In genomic region chr11:47714554-47715081, GRCh38 we compare ENCODE assay signal across 8 cellular contexts. TPM values are rescaled to one million over a fixed set of nuclear protein-coding genes. Genes with fewer than 3 reads are reported as not detected.
DNase-seq lines count a peak whose midpoint lies in the region; ATAC-seq and TF ChIP-seq lines count a peak whose summit lies in the region.

No MANE protein-coding gene starts in this region.

- H3K4me3 ChIP-seq in fibroblast of the aortic adventitia (ENCODE audit: low read depth, low read length): peak overlapping the region; percentile 84

- H3K36me3 Mint-ChIP-seq in activated CD4-positive, alpha-beta memory T cell treated with anti-CD3 and anti-CD28 coated beads for 36 hours: peaks cover 12% of the 10 kb centered on the region
- peaks cover 21% of the 10 kb centered on the region for H3K36me3 Mint-ChIP-seq in osteocyte (ENCODE audit: unreplicated experiment)

- H3K4me1 Mint-ChIP-seq in activated CD4-positive, alpha-beta memory T cell treated with anti-CD3 and anti-CD28 coated beads for 36 hours (ENCODE audit: low read depth): peaks cover 21% of the 10 kb centered on the region
- H3K4me1 Mint-ChIP-seq in osteocyte (ENCODE audit: unreplicated experiment): peaks cover 6% of the 10 kb centered on the region

- no peak for TF ChIP-seq CTCF in fibroblast of the aortic adventitia (IDR thresholded peaks at IDR 0.05; ENCODE audit: insufficient read depth, low read length)
- no peak for TF ChIP-seq CTCF in osteocyte (IDR thresholded peaks at IDR 0.05)

- peak overlapping the region; percentile 76 for H3K27ac ChIP-seq in KOPT-K1 (ENCODE audit: low read depth, low read length, poor library complexity, severe bottlenecking)

- no peaks in the 10 kb centered on the region for H3K9me3 ChIP-seq in KOPT-K1 (ENCODE audit: insufficient read depth, low read length, poor library complexity, severe bottlenecking)

- peak; percentile 21 for DNase-seq in DMS79 treated with DMSO at 0.1 percent for 48 hours (lab: John Stamatoyannopoulos, UW)
- DNase-seq in DMS79 (lab: John Stamatoyannopoulos, UW): no peak
- peak; percentile 21 for DNase-seq in activated CD4-positive, alpha-beta memory T cell treated with anti-CD3 and anti-CD28 coated beads for 36 hours
- peak; percentile 22 for DNase-seq in fibroblast of the aortic adventitia (ENCODE audit: low read depth)
- DNase-seq in osteocyte (ENCODE audit: extremely low spot score, unreplicated experiment): no peak

- peak overlapping the region; percentile 86 for H3K4me3 Mint-ChIP-seq in activated CD4-positive, alpha-beta memory T cell treated with anti-CD3 and anti-CD28 coated beads for 36 hours
- H3K4me3 Mint-ChIP-seq in osteocyte (ENCODE audit: unreplicated experiment): peak overlapping the region; percentile 77

- no peaks in the 10 kb centered on the region for H3K9me3 Mint-ChIP-seq in activated CD4-positive, alpha-beta memory T cell treated with anti-CD3 and anti-CD28 coated beads for 36 hours
- no peaks in the 10 kb centered on the region for H3K9me3 Mint-ChIP-seq in osteocyte (ENCODE audit: unreplicated experiment)

- peak overlapping the region; percentile 95 for H3K27ac Mint-ChIP-seq in activated CD4-positive, alpha-beta memory T cell treated with anti-CD3 and anti-CD28 coated beads for 36 hours
- peak overlapping the region; percentile 79 for H3K27ac Mint-ChIP-seq in osteocyte (ENCODE audit: unreplicated experiment)

- CTCF ChIA-PET in activated CD4-positive, alpha-beta memory T cell treated with anti-CD3 and anti-CD28 coated beads for 36 hours (lab: Charles Lee): interaction anchor here (1.0 to 1.4 kb wide), 5 partner anchors 9 to 315 kb away, joined by 3 to 4 read pairs (median 3); no protein-coding TSS in a partner anchor

- no peaks in the 10 kb centered on the region for H3K27me3 Mint-ChIP-seq in activated CD4-positive, alpha-beta memory T cell treated with anti-CD3 and anti-CD28 coated beads for 36 hours
- no peaks in the 10 kb centered on the region for H3K27me3 Mint-ChIP-seq in osteocyte (ENCODE audit: unreplicated experiment)

- peaks cover 36% of the 10 kb centered on the region for H3K36me3 ChIP-seq in KOPT-K1 (ENCODE audit: insufficient read depth, low read length)

- ATAC-seq in HG03457 (IDR thresholded peaks at IDR 0.05; ENCODE audit: unreplicated experiment) (no peak), HG02678 (IDR thresholded peaks at IDR 0.05; ENCODE audit: unreplicated experiment) (no peak)

- intact Hi-C loops in activated CD4-positive, alpha-beta memory T cell treated with anti-CD3 and anti-CD28 coated beads for 36 hours (cut with micrococcal nuclease): loop anchor here (1.0 to 5.0 kb wide), 3 partner anchors 53 to 137 kb away; partner anchors contain the start of genes FNBP4, KBTBD4, MTCH2 and NDUFS3

- POLR2A ChIA-PET in activated CD4-positive, alpha-beta memory T cell treated with anti-CD3 and anti-CD28 coated beads for 36 hours (lab: Charles Lee): interaction anchor here (0.7 to 1.9 kb wide), 6 partner anchors 13 to 500 kb away, joined by 3 to 8 read pairs (median 6); partner anchors contain the start of genes DDB2 and FNBP4

RNA-seq across cellular contexts. Expression of gene AGBL2, which starts 0.6 kb away (rescaled TPM):
- total RNA-seq in activated CD4-positive, alpha-beta memory T cell treated with anti-CD3 and anti-CD28 coated beads for 36 hours: 1 to 10 TPM; 4.2 to 5.0 TPM
- 0.90 and 1.4 TPM in 2 replicates for total RNA-seq in fibroblast of the aortic adventitia (ENCODE audit: low replicate concordance)
- 0.34 and 0.75 TPM in 2 replicates for total RNA-seq in osteocyte

RNA-seq across cellular contexts. Expression of gene FNBP4, which starts 52.5 kb away (rescaled TPM):
- total RNA-seq in activated CD4-positive, alpha-beta memory T cell treated with anti-CD3 and anti-CD28 coated beads for 36 hours: 100 to 1,000 TPM in 1 of 2 experiments, 10 to 100 TPM in 1; 93.5 to 114 TPM
- total RNA-seq in fibroblast of the aortic adventitia (ENCODE audit: low replicate concordance): 80.2 and 113 TPM in 2 replicates
- 93.1 and 97.7 TPM in 2 replicates for total RNA-seq in osteocyte

Comparison
In these comparisons a context has a peak if more than half of its experiments do, and no peak if none do; other contexts are left out.
1. DNase-seq: peak in DMS79 treated with DMSO at 0.1 percent for 48 hours (single experiment), activated CD4-positive, alpha-beta memory T cell treated with anti-CD3 and anti-CD28 coated beads for 36 hours (single experiment) and fibroblast of the aortic adventitia (single experiment); none in DMS79 (single experiment) and osteocyte (single experiment).